In genomic region chr5:151772868-151773561, GRCh38 we compare ENCODE assay signal across 8 cellular contexts. TPM values are rescaled to one million over a fixed set of nuclear protein-coding genes. Genes with fewer than 3 reads are reported as not detected.
DNase-seq lines count a peak whose midpoint lies in the region; ATAC-seq, FAIRE-seq and TF ChIP-seq lines count a peak whose summit lies in the region.

No MANE protein-coding gene starts in this region.

- no peaks in the 10 kb centered on the region for H3K27me3 ChIP-seq in CD4-positive, CD25-positive, alpha-beta regulatory T cell (ENCODE audit: control insufficient read depth, insufficient read depth, low read length)
- H3K27me3 ChIP-seq in HL-60 (ENCODE audit: insufficient read depth, poor library complexity, severe bottlenecking): no peaks in the 10 kb centered on the region
- no peaks in the 10 kb centered on the region for H3K27me3 ChIP-seq in adrenal gland
- H3K27me3 ChIP-seq in kidney epithelial cell (ENCODE audit: control insufficient read depth, insufficient read depth, low read length): no peaks in the 10 kb centered on the region

- peaks cover 21 to 59% (median 46%) of the 10 kb centered on the region in 4 donors for H3K4me1 Mint-ChIP-seq in CD4-positive, CD25-positive, alpha-beta regulatory T cell

- H3K27ac Mint-ChIP-seq in CD4-positive, CD25-positive, alpha-beta regulatory T cell: peak overlapping the region in 2 of 3 donors; percentile 77 to 94

- TF ChIP-seq POLR2A in adrenal gland (IDR thresholded peaks at IDR 0.05): no peak

- peaks cover 0 to 1% (median 0%) of the 10 kb centered on the region in 7 donors for H3K9me3 Mint-ChIP-seq in CD4-positive, CD25-positive, alpha-beta regulatory T cell

- H3K36me3 Mint-ChIP-seq in CD4-positive, CD25-positive, alpha-beta regulatory T cell: peaks cover 26% of the 10 kb centered on the region

- H3K27me3 Mint-ChIP-seq in CD4-positive, CD25-positive, alpha-beta regulatory T cell: no peaks in the 10 kb centered on the region

- H3K4me3 Mint-ChIP-seq in CD4-positive, CD25-positive, alpha-beta regulatory T cell: peak overlapping the region in 3 of 4 donors; percentile 89 to 97 (median 96)

- H3K27ac ChIP-seq in CD4-positive, CD25-positive, alpha-beta regulatory T cell (ENCODE audit: insufficient read depth, low read length, poor library complexity, severe bottlenecking): peak overlapping the region; percentile 95
- peak overlapping the region; percentile 98 for H3K27ac ChIP-seq in HL-60 (replicated peaks)
- H3K27ac ChIP-seq in adrenal gland: peak overlapping the region; percentile 65 to 96 (median 92)

- no peak for DNase-seq in CD4-positive, CD25-positive, alpha-beta regulatory T cell
- DNase-seq in HL-60 (ENCODE audit: low read depth in 1 of 2, low spot score in 1 of 2) (no peak), adrenal gland (peak in 6 of 7 donors; percentile 31 to 59 (median 42)), kidney epithelial cell (ENCODE audit: low read depth) (no peak), superior temporal gyrus (ENCODE audit: extremely low spot score) (peak; percentile 40), frontal cortex (ENCODE audit: low spot score in 2 of 2) (no peak)

- H3K36me3 ChIP-seq in CD4-positive, CD25-positive, alpha-beta regulatory T cell (ENCODE audit: control insufficient read depth, insufficient read depth, low read length): peaks cover 11% of the 10 kb centered on the region
- no peaks in the 10 kb centered on the region for H3K36me3 ChIP-seq in adrenal gland (replicated peaks in 1 of 2)
- no peaks in the 10 kb centered on the region for H3K36me3 ChIP-seq in kidney epithelial cell (ENCODE audit: control insufficient read depth, insufficient read depth, low read length)

- TF ChIP-seq CTCF in HL-60 (IDR thresholded peaks at IDR 0.05; ENCODE audit: insufficient read depth, low read length): no peak
- TF ChIP-seq CTCF in adrenal gland (IDR thresholded peaks at IDR 0.05): no peak
- TF ChIP-seq CTCF in kidney epithelial cell (IDR thresholded peaks at IDR 0.05; ENCODE audit: insufficient read depth, low read length, poor library complexity, severe bottlenecking): no peak

- no peak for FAIRE-seq in frontal cortex (lab: Jason Lieb, UNC)

- H3K9me3 ChIP-seq in CD4-positive, CD25-positive, alpha-beta regulatory T cell (ENCODE audit: control insufficient read depth in 2 of 2, low read length in 2 of 2): no peaks in the 10 kb centered on the region
- no peaks in the 10 kb centered on the region for H3K9me3 ChIP-seq in adrenal gland (replicated peaks in 1 of 3)

- ATAC-seq in CD4-positive, CD25-positive, alpha-beta regulatory T cell (ENCODE audit: low read depth in 2 of 2): no peak
- ATAC-seq in GM21529 (IDR thresholded peaks at IDR 0.05; ENCODE audit: unreplicated experiment) (no peak), GM21825 (IDR thresholded peaks at IDR 0.05; ENCODE audit: unreplicated experiment) (no peak)

- intact Hi-C loops in adrenal gland (cut with DNase I): no loop called here

- 0 to 1% (median 0%) methylated on average over 18 of the region's 18 CpGs for WGBS in adrenal gland, 4 donors

- H3K4me1 ChIP-seq in CD4-positive, CD25-positive, alpha-beta regulatory T cell (ENCODE audit: control insufficient read depth, insufficient read depth, low read length, poor library complexity, severe bottlenecking): peaks cover 64% of the 10 kb centered on the region
- peaks cover 30 to 54% of the 10 kb centered on the region in 2 donors for H3K4me1 ChIP-seq in adrenal gland (replicated peaks in 1 of 2)

- peak overlapping the region; percentile 92 for H3K4me3 ChIP-seq in CD4-positive, CD25-positive, alpha-beta regulatory T cell (ENCODE audit: low read depth, low read length)
- H3K4me3 ChIP-seq in HL-60 (replicated peaks; ENCODE audit: insufficient read depth, low read length) (peak overlapping the region; percentile 89), adrenal gland (peak overlapping the region; percentile 1 to 83 (median 81)), kidney epithelial cell (ENCODE audit: low read depth, low read length) (peak overlapping the region; percentile 90)

RNA-seq across cellular contexts. Expression of gene G3BP1, which starts 1.3 kb away (rescaled TPM):
- total RNA-seq in CD4-positive, CD25-positive, alpha-beta regulatory T cell: 108 TPM
- polyA plus RNA-seq in CD4-positive, CD25-positive, alpha-beta regulatory T cell: 100 to 1,000 TPM; 176 to 199 (median 184) TPM
- total RNA-seq in adrenal gland (100 to 1,000 TPM in 5 of 8 donors, 10 to 100 TPM in 3; 61.4 to 167 (median 135) TPM), kidney epithelial cell (134 and 154 TPM in 2 replicates), frontal cortex (60.7 TPM)
- polyA plus RNA-seq in adrenal gland: 10 to 100 TPM; 11.5 to 90.3 (median 13.0) TPM

RNA-seq across cellular contexts. Expression of gene ATOX1, which starts 14.6 kb away (rescaled TPM):
- total RNA-seq in CD4-positive, CD25-positive, alpha-beta regulatory T cell: 19.6 TPM
- 10 to 100 TPM; 70.5 to 98.3 (median 76.7) TPM for polyA plus RNA-seq in CD4-positive, CD25-positive, alpha-beta regulatory T cell
- total RNA-seq in adrenal gland (100 to 1,000 TPM in 7 of 8 donors, 10 to 100 TPM in 1; 97.5 to 291 (median 137) TPM), kidney epithelial cell (91.6 and 118 TPM in 2 replicates), frontal cortex (25.3 TPM)
- polyA plus RNA-seq in adrenal gland: 100 to 1,000 TPM; 125 to 213 (median 136) TPM

Comparison
In these comparisons a context has a peak if more than half of its experiments do, and no peak if none do; other contexts are left out.
1. DNase-seq: peak in adrenal gland (6 of 7) and superior temporal gyrus (single experiment); none in CD4-positive, CD25-positive, alpha-beta regulatory T cell (0 of 3), HL-60 (0 of 2), kidney epithelial cell (single experiment) and frontal cortex (0 of 2).
2. Peak in every context shown above with its lines, with median percentiles within 50 percentile points of each other: H3K27ac ChIP-seq and H3K4me3 ChIP-seq.